Comparison of ENCODE assay signal across 1 cellular context in genomic region chr1:230379928-230380327, GRCh38.
TF ChIP-seq lines count a peak whose summit lies in the region.

No MANE protein-coding gene starts in this region.

TF ChIP-seq in SK-N-SH treated with all-trans-retinoic acid at 6 μM for 48 hours, 23 proteins besides CTCF, POLR2A, EP300 and RAD21 (continued from another document):
- TF ChIP-seq OSR1 (CRISPR knock-in tag; IDR thresholded peaks at IDR 0.05) (no peak), ISL1 (CRISPR knock-in tag; IDR thresholded peaks at IDR 0.05) (no peak), TCF4 (CRISPR knock-in tag; IDR thresholded peaks at IDR 0.05; ENCODE audit: borderline replicate concordance) (no peak), SNAI2 (CRISPR knock-in tag; IDR thresholded peaks at IDR 0.05) (no peak)
